ENCODE assay signal across 8 cellular contexts in the genomic region with DNA sequence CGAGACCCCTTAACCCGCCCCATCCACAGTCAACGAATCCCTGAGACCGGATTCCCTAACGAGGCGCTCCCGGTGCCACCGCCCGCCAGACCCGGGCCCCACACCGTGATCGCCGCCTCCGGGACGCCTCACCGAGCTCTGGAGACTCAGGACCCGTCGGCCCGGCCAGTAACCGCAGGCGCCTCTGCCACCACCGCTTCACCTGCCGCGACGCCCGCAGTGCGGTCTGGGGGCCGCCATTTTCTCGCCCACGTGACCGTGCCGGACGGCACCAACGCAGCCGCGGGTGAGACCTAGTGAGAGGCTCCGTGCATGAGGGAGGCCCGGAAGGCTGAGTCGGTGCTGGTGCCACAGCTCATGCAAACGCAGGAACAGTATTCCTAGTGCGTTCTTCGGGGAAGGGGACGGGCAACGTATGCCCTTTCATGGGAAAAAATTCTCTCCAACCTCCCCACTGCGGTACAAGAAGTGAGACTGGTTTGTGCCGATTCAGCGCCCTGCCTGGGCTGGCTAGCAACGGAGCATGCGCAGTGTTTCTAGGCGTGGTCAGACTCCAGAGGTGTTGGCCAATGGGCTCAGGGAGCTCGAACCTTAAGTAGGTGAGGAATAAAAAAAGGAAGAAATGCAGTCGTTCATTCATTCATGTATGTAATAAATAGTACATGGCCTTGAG. TPM values are rescaled to one million over a fixed set of nuclear protein-coding genes. Genes with fewer than 3 reads are reported as not detected.
A peak's percentile ranks its signal among the peaks of the same experiment; 100 is the strongest.
DNase-seq lines count a peak whose midpoint lies in the region; ATAC-seq, FAIRE-seq and TF ChIP-seq lines count a peak whose summit lies in the region.

A gene with protein sequence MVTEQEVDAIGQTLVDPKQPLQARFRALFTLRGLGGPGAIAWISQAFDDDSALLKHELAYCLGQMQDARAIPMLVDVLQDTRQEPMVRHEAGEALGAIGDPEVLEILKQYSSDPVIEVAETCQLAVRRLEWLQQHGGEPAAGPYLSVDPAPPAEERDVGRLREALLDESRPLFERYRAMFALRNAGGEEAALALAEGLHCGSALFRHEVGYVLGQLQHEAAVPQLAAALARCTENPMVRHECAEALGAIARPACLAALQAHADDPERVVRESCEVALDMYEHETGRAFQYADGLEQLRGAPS (minus strand): TSS at position 246 of the 673 bp plus-strand sequence. CDS start 3,860 bp downstream, outside the sequence.

- peak within 1 kb of the TSS; percentile 99 for H2AFZ ChIP-seq in keratinocyte (ENCODE audit: control insufficient read depth, low read length)

- peak within 1 kb of the TSS; percentile 99 for H3K27ac ChIP-seq in keratinocyte (ENCODE audit: control insufficient read depth, insufficient read depth, low read length)

- FAIRE-seq in keratinocyte (lab: Jason Lieb, UNC): peak; percentile 76

- H3K9ac ChIP-seq in keratinocyte (ENCODE audit: control insufficient read depth, extremely low read depth, insufficient read depth, low read length): peak within 1 kb of the TSS; percentile 99

- H4K20me1 ChIP-seq in keratinocyte (ENCODE audit: control insufficient read depth, extremely low read depth, insufficient read depth, low read length): no peaks in the 10 kb centered on the region

- peaks cover 10% of the 10 kb centered on the region for H3K4me1 ChIP-seq in keratinocyte (ENCODE audit: control insufficient read depth, extremely low read depth, insufficient read depth, low read length)

- ATAC-seq in GM19035 (IDR thresholded peaks at IDR 0.05; ENCODE audit: unreplicated experiment): peak; percentile 85
- ATAC-seq in HG03354 (IDR thresholded peaks at IDR 0.05; ENCODE audit: poor library complexity, severe bottlenecking, unreplicated experiment): peak; percentile 87

- peak within 1 kb of the TSS; percentile 92 for H3K4me2 ChIP-seq in keratinocyte (ENCODE audit: control insufficient read depth, extremely low read depth, insufficient read depth, low read depth, low read length)

- peaks cover 3% of the 10 kb centered on the region for H3K9me1 ChIP-seq in keratinocyte (ENCODE audit: control insufficient read depth, extremely low read depth, insufficient read depth, low read length)

- peaks cover 0 to 11% of the 10 kb centered on the region in 2 experiments for H3K36me3 ChIP-seq in keratinocyte (ENCODE audit: control insufficient read depth in 2 of 2, extremely low read depth in 1 of 2, insufficient read depth in 2 of 2, low read length in 2 of 2)

- dilution Hi-C loops in keratinocyte (cut with MboI; ENCODE audit: extremely low pct_ligation_motif_present, low sequenced_read_pairs): no loop called here

- H3K4me3 ChIP-seq in keratinocyte (ENCODE audit: control insufficient read depth in 2 of 3, extremely low read depth in 1 of 3, insufficient read depth in 2 of 3, low read depth in 1 of 3, low read length in 3 of 3): peak within 1 kb of the TSS; percentile 78 to 99 (median 97)

- TF ChIP-seq CTCF in AG09319 (IDR thresholded peaks at IDR 0.05; ENCODE audit: low read depth, low read length) (no peak), keratinocyte (optimal IDR thresholded peaks at IDR 0.05 in 1 of 3, IDR thresholded peaks at IDR 0.05 in 1 of 3, conservative IDR thresholded peaks at IDR 0.05 in 1 of 3; ENCODE audit: extremely low read depth in 1 of 3, insufficient read depth in 2 of 3, low read length in 3 of 3) (no peak)

- no peaks in the 10 kb centered on the region for H3K9me3 ChIP-seq in keratinocyte (ENCODE audit: control insufficient read depth, low read depth, low read length)

- DNase-seq in AG09319 (ENCODE audit: extremely low read depth, low read depth) (peak; percentile 91), NCI-H460 (ENCODE audit: extremely low read depth, low read depth) (peak; percentile 93), cerebellar nuclear complex (lab: John Stamatoyannopoulos, UW) (peak; percentile 73 to 90), keratinocyte (ENCODE audit: low read depth, low spot score) (peak; percentile 93)
- peak; percentile 93 for DNase-seq in activated CD4-positive, CD25-positive, alpha-beta regulatory T cell treated with anti-CD3 and anti-CD28 coated beads, Interleukin-2, amount 50 U/mL, for 72 hours
- DNase-seq in stimulated activated CD4-positive, alpha-beta T cell treated with anti-CD3 and anti-CD28 coated beads, Interleukin-15, amount 100 ng/mL, for 1 hour (ENCODE audit: low read depth in 1 of 2, low spot score in 1 of 2): peak; percentile 89 to 90

- peaks cover 30% of the 10 kb centered on the region for H3K79me2 ChIP-seq in keratinocyte (ENCODE audit: control insufficient read depth, insufficient read depth, low read length)

- H3K27me3 ChIP-seq in keratinocyte (ENCODE audit: control insufficient read depth, extremely low read depth, insufficient read depth, low read length): no peaks in the 10 kb centered on the region

RNA-seq across cellular contexts. Expression of the gene that starts here (rescaled TPM):
- 13.0 and 13.7 TPM in 2 replicates for total RNA-seq in NCI-H460 (2014; rRNA removed; shearing (Covaris generic))
- 30.3 and 32.3 TPM in 2 replicates for polyA plus RNA-seq in NCI-H460 (2014; cell fraction: nucleus; rRNA removed)
- 4.2 to 7.4 TPM (median 6.2 TPM) in 3 replicates for polyA plus RNA-seq in keratinocyte
- polyA plus RNA-seq in keratinocyte (2011; ENCODE audit: low read depth): 1.4 TPM
- 1.7 and 8.2 TPM in 2 replicates for polyA plus RNA-seq in keratinocyte (2011; cell fraction: cytosol; rRNA removed)
- polyA plus RNA-seq in keratinocyte (2011; cell fraction: nucleus; rRNA removed): 4.3 and 6.4 TPM in 2 replicates
- 4.5 and 16.2 TPM in 2 replicates for polyA plus RNA-seq in keratinocyte (2012; ENCODE audit: low replicate concordance)
- 1.5 to 2.6 TPM (median 1.6 TPM) in 3 replicates for polyA minus RNA-seq in keratinocyte
- 17.6 TPM for polyA minus RNA-seq in keratinocyte (2011; cell fraction: cytosol; rRNA and poly(A)+ RNA removed)
- polyA minus RNA-seq in keratinocyte (2011; cell fraction: nucleus; rRNA and poly(A)+ RNA removed): 4.6 and 6.3 TPM in 2 replicates

Comparison
In these comparisons a context has a peak if more than half of its experiments do, and no peak if none do; other contexts are left out.
1. Peak in every context shown above with its lines: DNase-seq, ATAC-seq, H3K4me3 ChIP-seq and H3K27ac ChIP-seq.